Comparison of ENCODE assay signal across 8 cellular contexts in the genomic region with DNA sequence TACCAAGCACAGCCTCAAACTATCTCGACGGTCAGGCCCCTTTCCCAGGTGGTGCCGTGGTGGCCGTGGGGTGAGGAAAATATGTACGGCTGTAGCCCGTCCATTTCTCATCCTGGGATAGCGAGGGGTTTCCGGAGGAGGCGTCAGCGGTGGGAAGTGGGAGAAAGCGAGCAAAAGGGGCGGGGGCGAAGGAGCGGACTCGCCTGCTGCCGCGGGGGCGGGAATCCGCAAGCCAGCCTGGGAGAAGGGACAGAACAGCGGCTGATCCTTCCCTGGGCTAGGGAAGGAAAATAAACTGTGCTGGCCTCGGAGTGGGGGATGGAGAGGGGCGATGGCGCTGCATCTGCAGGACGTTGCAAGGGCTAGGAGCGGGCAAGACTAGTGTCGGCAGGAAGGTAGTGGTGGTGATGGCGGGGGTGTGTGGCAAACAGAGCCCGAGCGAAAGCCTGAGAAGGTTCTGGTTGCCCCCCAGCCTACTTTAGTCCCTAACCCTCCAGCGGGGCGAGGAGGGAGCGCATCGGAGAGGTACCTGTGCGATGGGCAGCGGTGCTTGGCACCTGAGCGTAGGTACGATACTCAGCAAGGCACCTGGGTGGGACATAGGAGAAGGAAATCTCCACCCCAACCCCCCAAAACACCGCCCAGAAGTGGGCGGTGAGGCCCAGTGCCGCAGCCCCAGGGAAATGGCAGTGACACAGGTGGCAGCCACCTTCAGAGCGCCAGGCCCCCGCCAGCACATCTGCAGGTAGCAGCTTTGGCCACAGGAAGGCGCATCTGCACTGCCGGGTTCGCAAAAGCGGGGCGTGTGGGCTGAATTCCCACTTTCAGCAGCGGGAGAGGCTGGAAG. TPM values are rescaled to one million over a fixed set of nuclear protein-coding genes. Genes with fewer than 3 reads are reported as not detected.
DNase-seq lines count a peak whose midpoint lies in the region; ATAC-seq, FAIRE-seq and TF ChIP-seq lines count a peak whose summit lies in the region.

No MANE protein-coding gene starts in this region.

- H2AFZ ChIP-seq in HepG2 (ENCODE audit: low read length), result no peak overlapping the region

- peaks cover 2% of the 10 kb centered on the region for H3K4me1 ChIP-seq in A673 (ENCODE audit: insufficient read depth, low read length, poor library complexity, severe bottlenecking)
- no peaks in the 10 kb centered on the region for H3K4me1 ChIP-seq in HepG2 (ENCODE audit: insufficient read depth, low read length)
- H3K4me1 ChIP-seq in colonic mucosa, result no peaks in the 10 kb centered on the region

- no TSS peak for BruUV-seq in A673 (replicated peaks; lab: Mats Ljungman, UMichigan)
- BruUV-seq in HepG2 (replicated peaks; lab: Mats Ljungman, UMichigan), result no TSS peak

- POLR2A ChIA-PET in A673 (lab: Charles Lee; ENCODE audit: low non-redundant PET) (no interaction called here), HepG2 (lab: Yijun Ruan, JAX) (no interaction called here)

- in situ Hi-C loops in astrocyte of the cerebellum (cut with HindIII; ENCODE audit: low sequenced_read_pairs), result no loop called here
- in situ Hi-C loops in HepG2 (cut with HindIII; ENCODE audit: extremely low pct_ligation_motif_present, low pct_unique_long_range_greater_than_20kb), result no loop called here

- H3K9ac ChIP-seq in HepG2 (ENCODE audit: insufficient read depth, low read depth, low read length) (no peak overlapping the region), colonic mucosa (ENCODE audit: low read depth in 2 of 2, low read length in 2 of 2) (no peak overlapping the region)

- peaks cover 72% of the 10 kb centered on the region for H3K27me3 ChIP-seq in A673 (replicated peaks; ENCODE audit: insufficient read depth, low read depth, low read length, poor library complexity)
- peaks cover 4 to 48% of the 10 kb centered on the region in 2 experiments; a peak in 3 of 5 replicates for H3K27me3 ChIP-seq in HepG2 (ENCODE audit: control insufficient read depth in 1 of 2, insufficient read depth in 2 of 2, low read length in 2 of 2)
- peaks cover 16% of the 10 kb centered on the region for H3K27me3 ChIP-seq in colonic mucosa

- 32% methylated on average over 36 of the region's 48 CpGs for WGBS in HepG2 (ENCODE audit: low lambda C conversion rate)

- H3K4me2 ChIP-seq in HepG2 (ENCODE audit: low read depth, low read length), result peak overlapping the region; percentile 15; the same call in 1 of the 2 replicates

- intact Hi-C loops in A673 (cut with micrococcal nuclease; ENCODE audit: unreplicated experiment) (no loop called here), HepG2 (cut with micrococcal nuclease; ENCODE audit: unreplicated experiment) (no loop called here), colonic mucosa (cut with DNase I) (no loop called here)

- no peak overlapping the region for H3K27ac ChIP-seq in A673 (ENCODE audit: low read depth, low read length, poor library complexity, severe bottlenecking)
- H3K27ac ChIP-seq in HepG2 (ENCODE audit: extremely low read length, insufficient read depth, low read length), result no peak overlapping the region
- H3K27ac ChIP-seq in colonic mucosa, result no peak overlapping the region

- FAIRE-seq in HepG2 (lab: Jason Lieb, UNC), result no peak
- FAIRE-seq in H54 (lab: Jason Lieb, UNC), result no peak

- no peaks in the 10 kb centered on the region for H3K9me3 ChIP-seq in A673 (ENCODE audit: low read depth, low read length, poor library complexity, severe bottlenecking)
- no peaks in the 10 kb centered on the region for H3K9me3 ChIP-seq in HepG2 (ENCODE audit: low read length)
- H3K9me3 ChIP-seq in colonic mucosa, result no peaks in the 10 kb centered on the region

- H3K36me3 ChIP-seq in A673 (ENCODE audit: insufficient read depth, low read length, poor library complexity, severe bottlenecking), result no peaks in the 10 kb centered on the region
- H3K36me3 ChIP-seq in HepG2 (replicated peaks in 1 of 2; ENCODE audit: control insufficient read depth in 1 of 2, insufficient read depth in 2 of 2, low read length in 2 of 2), result no peaks in the 10 kb centered on the region
- no peaks in the 10 kb centered on the region for H3K36me3 ChIP-seq in colonic mucosa

- peak overlapping the region; percentile 31 for H3K4me3 ChIP-seq in A673 (ENCODE audit: low read depth, low read length, poor library complexity, severe bottlenecking)
- H3K4me3 ChIP-seq in astrocyte of the cerebellum (ENCODE audit: low read depth, low read length), result peak overlapping the region; percentile 45
- no peak overlapping the region for H3K4me3 ChIP-seq in HepG2 (replicated peaks in 1 of 3; ENCODE audit: insufficient read depth in 1 of 3, low read depth in 2 of 3, low read length in 3 of 3)
- H3K4me3 ChIP-seq in colonic mucosa, result no peak overlapping the region

- peak; percentile 26 for DNase-seq in A673 (ENCODE audit: low spot score)
- peak; percentile 6 for DNase-seq in NCI-H226
- DNase-seq in astrocyte of the cerebellum (ENCODE audit: low read depth), result no peak
- DNase-seq in HepG2 (ENCODE audit: low spot score), result peak; percentile 7
- no peak for DNase-seq in H54 (ENCODE audit: insufficient read length, low spot score)
- DNase-seq in SIG-M5 treated with dmso at 0.1 percent for 504 hours (lab: John Stamatoyannopoulos, UW; ENCODE audit: unreplicated experiment), result no peak
- DNase-seq in colonic mucosa, result no peak

- H3K79me2 ChIP-seq in HepG2 (ENCODE audit: insufficient read depth, low read length), result no peaks in the 10 kb centered on the region

- no peak for TF ChIP-seq EP300 in HepG2 (IDR thresholded peaks at IDR 0.05; ENCODE audit: low read depth in 2 of 2, low read length in 2 of 2)
- TF ChIP-seq EP300 in HepG2 (CRISPR knock-in tag; IDR thresholded peaks at IDR 0.05; ENCODE audit: borderline replicate concordance), result no peak

- no peaks in the 10 kb centered on the region for H4K20me1 ChIP-seq in HepG2 (ENCODE audit: insufficient read depth, low read length)

- peak; percentile 96 for ATAC-seq in HepG2

- TF ChIP-seq CTCF in A673 (conservative IDR thresholded peaks at IDR 0.05; ENCODE audit: low read depth, low read length) (peak; percentile 62), GM12872 (IDR thresholded peaks at IDR 0.05; ENCODE audit: insufficient read depth, low read depth, low read length) (peak; percentile 71), astrocyte of the cerebellum (IDR thresholded peaks at IDR 0.05; ENCODE audit: low read depth, low read length, missing control alignments) (peak; percentile 56), HepG2 (CRISPR knock-in tag; IDR thresholded peaks at IDR 0.05) (peak; percentile 75), colonic mucosa (IDR thresholded peaks at IDR 0.05) (no peak)

- 0 out of 2 replicates have a peak, but pooled peaks have one; percentile 21 for TF ChIP-seq RAD21 in HepG2 (CRISPR knock-in tag; IDR thresholded peaks at IDR 0.05)

- CTCF ChIA-PET in A673 (lab: Charles Lee), result no interaction called here
- CTCF ChIA-PET in HepG2 (lab: Yijun Ruan, JAX; ENCODE audit: low intra/inter-chr PET ratio, low total read pairs), result no interaction called here

- TF ChIP-seq POLR2A in HepG2 (IDR thresholded peaks at IDR 0.05; ENCODE audit: insufficient read depth in 1 of 2, low read depth in 2 of 2, low read length in 2 of 2) (no peak), H54 (IDR thresholded peaks at IDR 0.05; ENCODE audit: low read depth, low read length) (no peak)

TF ChIP-seq in HepG2, 621 proteins besides CTCF, POLR2A, EP300 and RAD21:
- peak; percentile 24 for TF ChIP-seq HNRNPLL (IDR thresholded peaks at IDR 0.05; ENCODE audit: low read depth, low read length, poor library complexity, severe bottlenecking)
- TF ChIP-seq ARID2 (CRISPR knock-in tag; IDR thresholded peaks at IDR 0.05; ENCODE audit: borderline replicate concordance), result no peak
- TF ChIP-seq MTF2 (CRISPR knock-in tag; IDR thresholded peaks at IDR 0.05; ENCODE audit: borderline replicate concordance), result 0 out of 2 replicates have a peak, but pooled peaks have one; percentile 69
- TF ChIP-seq CCDC6 (CRISPR knock-in tag; IDR thresholded peaks at IDR 0.05), result no peak
- TF ChIP-seq DPF2 (CRISPR knock-in tag; IDR thresholded peaks at IDR 0.05; ENCODE audit: borderline replicate concordance, low read depth), result no peak
- TF ChIP-seq CBFB (CRISPR knock-in tag; IDR thresholded peaks at IDR 0.05), result no peak
- peak; percentile 71 for TF ChIP-seq STAG1 (CRISPR knock-in tag; IDR thresholded peaks at IDR 0.05)
- no peak for TF ChIP-seq KDM4B (CRISPR knock-in tag; IDR thresholded peaks at IDR 0.05)

RNA-seq across cellular contexts. Expression of a gene that starts 49.9 kb away (rescaled TPM):
- 49.9 and 53.0 TPM in 2 replicates for total RNA-seq in A673 (2021)
- not detected in 2 replicates for total RNA-seq in HepG2 (2016; rRNA removed; fragmentation: Illumina TruSeq; extraction: Trizol)
- not detected in 2 replicates for total RNA-seq in HepG2 (2016; cell fraction: cytosol; rRNA removed; fragmentation: Illumina TruSeq; extraction: Trizol; ENCODE audit: low read depth)
- not detected in 2 replicates for total RNA-seq in HepG2 (2016; cell fraction: insoluble cytoplasmic fraction; rRNA removed; fragmentation: Illumina TruSeq; extraction: Trizol)
- not detected in 2 replicates for total RNA-seq in HepG2 (2016; cell fraction: membrane; rRNA removed; fragmentation: Illumina TruSeq; extraction: Trizol)
- not detected in 2 replicates for total RNA-seq in HepG2 (2016; cell fraction: nucleus; rRNA removed; fragmentation: Illumina TruSeq; extraction: Trizol)
- not detected in 2 replicates for polyA plus RNA-seq in HepG2 (2011; rRNA removed)
- polyA plus RNA-seq in HepG2 (2011; cell fraction: cytosol; rRNA removed), result not detected in 2 replicates
- not detected in 2 replicates for polyA plus RNA-seq in HepG2 (2011; cell fraction: nucleus; rRNA removed)
- polyA plus RNA-seq in HepG2 (2012), result not detected in 2 replicates
- polyA plus RNA-seq in HepG2 (2016; cell fraction: cytosol; fragmentation: Illumina TruSeq; extraction: Trizol; ENCODE audit: low read depth), result not detected in 2 replicates
- polyA plus RNA-seq in HepG2 (2016; cell fraction: insoluble cytoplasmic fraction; fragmentation: Illumina TruSeq; extraction: Trizol; ENCODE audit: low read depth), result not detected in 2 replicates
- not detected in 2 replicates for polyA plus RNA-seq in HepG2 (2016; cell fraction: membrane; fragmentation: Illumina TruSeq; extraction: Trizol; ENCODE audit: low read depth)
- polyA plus RNA-seq in HepG2 (2016; cell fraction: nucleus; fragmentation: Illumina TruSeq; extraction: Trizol; ENCODE audit: insufficient read depth, low read depth), result not detected in 2 replicates
- 0.58 TPM in 1 of 2 replicates, not detected in the other for polyA minus RNA-seq in HepG2 (2011; rRNA and poly(A)+ RNA removed; ENCODE audit: low replicate concordance)
- not detected in 2 replicates for polyA minus RNA-seq in HepG2 (2011; cell fraction: cytosol; rRNA and poly(A)+ RNA removed)
- polyA minus RNA-seq in HepG2 (2011; cell fraction: nucleus; rRNA and poly(A)+ RNA removed), result 0.37 TPM in 1 of 2 replicates, not detected in the other
- total RNA-seq in colonic mucosa, result under 1 TPM; 0.21 to 0.30 TPM

Comparison
In these comparisons a context has a peak if more than half of its experiments do, and no peak if none do; other contexts are left out.
1. DNase-seq: peak in A673 (single experiment), NCI-H226 (single experiment) and HepG2 (single experiment); none in astrocyte of the cerebellum (single experiment), H54 (single experiment), SIG-M5 treated with dmso at 0.1 percent for 504 hours (single experiment) and colonic mucosa (single experiment).
2. H3K4me3 ChIP-seq: peak in A673 (single experiment) and astrocyte of the cerebellum (single experiment); none in HepG2 (0 of 3) and colonic mucosa (single experiment).
3. RNA of a gene that starts 49.9 kb away (total RNA-seq): 49.9 to 53.0 TPM in A673; 0.21 to 0.30 TPM in colonic mucosa and not detected in HepG2; every median in the first group is over 10 times any median in the second.